ENCODE assay signal across 8 cellular contexts in genomic region chr19:58229255-58229639, GRCh38. TPM values are rescaled to one million over a fixed set of nuclear protein-coding genes. Genes with fewer than 3 reads are reported as not detected.
DNase-seq lines count a peak whose midpoint lies in the region; ATAC-seq lines count a peak whose summit lies in the region.

No MANE protein-coding gene starts in this region.

- no peak overlapping the region for H3K27ac Mint-ChIP-seq in activated naive CD4-positive, alpha-beta T cell treated with anti-CD3 and anti-CD28 coated beads, Interleukin-2, amount 50 U/mL, for 24 hours

- intact Hi-C loops in left cardiac atrium (cut with DNase I): no loop called here

- H3K27me3 Mint-ChIP-seq in activated naive CD4-positive, alpha-beta T cell treated with anti-CD3 and anti-CD28 coated beads, Interleukin-2, amount 50 U/mL, for 24 hours: no peaks in the 10 kb centered on the region

- DNase-seq in DMS 273 treated with DMSO at 0.1 percent for 48 hours (lab: John Stamatoyannopoulos, UW) (peak; percentile 10), left cardiac atrium (no peak), putamen (ENCODE audit: low spot score) (peak; percentile 20), NCI-H2171 (lab: John Stamatoyannopoulos, UW) (no peak)

- peaks cover 33% of the 10 kb centered on the region for H3K9me3 ChIP-seq in KOPT-K1 (ENCODE audit: insufficient read depth, low read length, poor library complexity, severe bottlenecking)

- peaks cover 43% of the 10 kb centered on the region for H3K36me3 Mint-ChIP-seq in activated naive CD4-positive, alpha-beta T cell treated with anti-CD3 and anti-CD28 coated beads, Interleukin-2, amount 50 U/mL, for 24 hours

- peak overlapping the region; percentile 95 for H3K4me3 Mint-ChIP-seq in activated naive CD4-positive, alpha-beta T cell treated with anti-CD3 and anti-CD28 coated beads, Interleukin-2, amount 50 U/mL, for 24 hours

- H3K36me3 ChIP-seq in KOPT-K1 (ENCODE audit: insufficient read depth, low read length): peaks cover 48% of the 10 kb centered on the region

- peak overlapping the region; percentile 90 for H3K27ac ChIP-seq in KOPT-K1 (ENCODE audit: low read depth, low read length, poor library complexity, severe bottlenecking)

- peaks cover 22% of the 10 kb centered on the region for H3K4me1 Mint-ChIP-seq in activated naive CD4-positive, alpha-beta T cell treated with anti-CD3 and anti-CD28 coated beads, Interleukin-2, amount 50 U/mL, for 24 hours

- H3K9me3 Mint-ChIP-seq in activated naive CD4-positive, alpha-beta T cell treated with anti-CD3 and anti-CD28 coated beads, Interleukin-2, amount 50 U/mL, for 24 hours: peaks cover 27% of the 10 kb centered on the region

- peak; percentile 22 to 24 for ATAC-seq in left cardiac atrium
- no peak for ATAC-seq in HG02571 (IDR thresholded peaks at IDR 0.05; ENCODE audit: unreplicated experiment)
- ATAC-seq in HG03457 (IDR thresholded peaks at IDR 0.05; ENCODE audit: unreplicated experiment): no peak

RNA-seq across cellular contexts. Expression of gene ZNF544, which starts 0.5 kb away (rescaled TPM):
- total RNA-seq in left cardiac atrium: 10 to 100 TPM; 20.2 to 21.8 TPM

RNA-seq across cellular contexts. Expression of gene ZNF274, which starts 46.4 kb away (rescaled TPM):
- 10 to 100 TPM; 20.9 to 28.3 TPM for total RNA-seq in left cardiac atrium

RNA-seq across cellular contexts. Expression of gene ZNF8, which starts 49.5 kb away (rescaled TPM):
- 1 to 10 TPM; 4.4 to 6.8 TPM for total RNA-seq in left cardiac atrium

Comparison
In these comparisons a context has a peak if more than half of its experiments do, and no peak if none do; other contexts are left out.
1. DNase-seq: peak in DMS 273 treated with DMSO at 0.1 percent for 48 hours (single experiment) and putamen (single experiment); none in left cardiac atrium (single experiment) and NCI-H2171 (single experiment).
2. ATAC-seq: peak in left cardiac atrium (2 of 2); none in HG02571 (single experiment) and HG03457 (single experiment).